Comparison of ENCODE assay signal across 7 cellular contexts in genomic region chr12:122730215-122731014, GRCh38. TPM values are rescaled to one million over a fixed set of nuclear protein-coding genes. Genes with fewer than 3 reads are reported as not detected.
A peak's percentile ranks its signal among the peaks of the same experiment; 100 is the strongest.
DNase-seq lines count a peak whose midpoint lies in the region; ATAC-seq and TF ChIP-seq lines count a peak whose summit lies in the region.

HCAR1 (minus strand) TSS chr12:122730844; CDS start chr12:122730339, 505 bp downstream.

- H3K23ac ChIP-seq in IMR-90 (ENCODE audit: low read depth, low read length): no peak within 1 kb of the TSS

- H3K4me2 ChIP-seq in IMR-90 (ENCODE audit: low read depth, low read length): no peak within 1 kb of the TSS

- no peak within 1 kb of the TSS for H2BK120ac ChIP-seq in IMR-90 (ENCODE audit: low read depth, low read length)

- TF ChIP-seq CTCF in IMR-90 (conservative IDR thresholded peaks at IDR 0.05; ENCODE audit: low read depth, low read length): no peak
- TF ChIP-seq CTCF in fibroblast of villous mesenchyme (IDR thresholded peaks at IDR 0.05; ENCODE audit: insufficient read depth, low read depth, low read length): peak; percentile 29
- TF ChIP-seq CTCF in GM13976 (IDR thresholded peaks at IDR 0.05; ENCODE audit: borderline replicate concordance, control extremely low read depth, extremely low read depth, insufficient read depth, missing control alignments): no peak
- no peak for TF ChIP-seq CTCF in GM10266 (IDR thresholded peaks at IDR 0.05; ENCODE audit: control insufficient read depth, insufficient read depth, low read depth, missing control alignments)

- H3K4me1 ChIP-seq in IMR-90 (ENCODE audit: control insufficient read depth, insufficient read depth, low read length): no peaks in the 10 kb centered on the region

- H2AK9ac ChIP-seq in IMR-90 (replicated peaks; ENCODE audit: low read depth, low read length, poor library complexity): no peak within 1 kb of the TSS

- 0 out of 2 replicates have a peak, but pooled peaks cover 2% of the 10 kb centered on the region for H3K9me3 ChIP-seq in IMR-90 (ENCODE audit: control insufficient read depth, insufficient read depth, low read length)

- no peaks in the 10 kb centered on the region for H3K79me1 ChIP-seq in IMR-90 (ENCODE audit: low read depth in 1 of 2, low read length in 2 of 2)

- in situ Hi-C loops in IMR-90 (cut with MboI; ENCODE audit: low sequenced_read_pairs) (no loop called here), GM13976 (cut with MboI; ENCODE audit: low sequenced_read_pairs, unreplicated experiment) (no loop called here)

- H3K14ac ChIP-seq in IMR-90 (replicated peaks; ENCODE audit: low read depth, low read length): no peak within 1 kb of the TSS; the same call in 1 of the 2 replicates

- H3K4me3 ChIP-seq in IMR-90 (ENCODE audit: insufficient read depth, low read depth, low read length) (no peak within 1 kb of the TSS), fibroblast of villous mesenchyme (ENCODE audit: low read depth, low read length) (peak within 1 kb of the TSS; percentile 48)

- peaks cover 30% of the 10 kb centered on the region for H3K27me3 ChIP-seq in IMR-90 (ENCODE audit: control insufficient read depth, insufficient read depth, low read length)

- WGBS in IMR-90 (ENCODE audit: extremely low coverage in 2 of 2, insufficient read length in 1 of 2), 2 experiments: 88% methylated on average over 12 of the region's 32 CpGs; no CpG with 5 or more reads in 1 of the 2 experiments

- H4K8ac ChIP-seq in IMR-90 (ENCODE audit: low read depth in 2 of 2, low read length in 2 of 2): no peak within 1 kb of the TSS

- H2AK5ac ChIP-seq in IMR-90 (ENCODE audit: low read depth, low read length): no peak within 1 kb of the TSS

- H3K9ac ChIP-seq in IMR-90 (ENCODE audit: low read depth, low read length): no peak within 1 kb of the TSS

- dilution Hi-C loops in IMR-90 (cut with HindIII; ENCODE audit: low sequenced_read_pairs, unreplicated experiment): no loop called here

- H3K56ac ChIP-seq in IMR-90 (ENCODE audit: extremely low read depth, insufficient read depth, low read length): no peak within 1 kb of the TSS

- H2BK20ac ChIP-seq in IMR-90 (ENCODE audit: low read depth, low read length): no peak within 1 kb of the TSS

- no peaks in the 10 kb centered on the region for H3K9me1 ChIP-seq in IMR-90 (ENCODE audit: insufficient read depth, low read length)

- no peak within 1 kb of the TSS for H4K91ac ChIP-seq in IMR-90 (ENCODE audit: insufficient read depth, low read depth, low read length)

- POLR2A ChIA-PET in IMR-90 (lab: Charles Lee; ENCODE audit: unreplicated experiment): no interaction called here

- no peaks in the 10 kb centered on the region for H4K20me1 ChIP-seq in IMR-90 (ENCODE audit: insufficient read depth, low read length)

- CTCF ChIA-PET in IMR-90 (lab: Yijun Ruan, JAX): no interaction called here

- intact Hi-C loops in IMR-90 (cut with micrococcal nuclease): no loop called here

- H3K36me3 ChIP-seq in IMR-90 (ENCODE audit: control insufficient read depth, insufficient read depth, low read length): no peaks in the 10 kb centered on the region

- no peak within 1 kb of the TSS for H4K5ac ChIP-seq in IMR-90 (ENCODE audit: low read depth, low read length)

- H3K27ac ChIP-seq in IMR-90 (ENCODE audit: insufficient read depth, low read length): no peak within 1 kb of the TSS

- BruUV-seq in IMR-90 (replicated peaks; lab: Mats Ljungman, UMichigan): no TSS peak

- peak within 1 kb of the TSS; percentile 48 for H2AFZ ChIP-seq in IMR-90 (replicated peaks; ENCODE audit: low read length, poor library complexity)

- no peak for ATAC-seq in IMR-90 (ENCODE audit: low read depth)

- H3K4ac ChIP-seq in IMR-90 (ENCODE audit: low read depth, low read length): no peak within 1 kb of the TSS

- no peak within 1 kb of the TSS for H2BK5ac ChIP-seq in IMR-90 (ENCODE audit: low read depth, low read length, poor library complexity, severe bottlenecking)

- TF ChIP-seq RAD21 in IMR-90 (IDR thresholded peaks at IDR 0.05; ENCODE audit: low read length): no peak

- TF ChIP-seq POLR2A in IMR-90 (IDR thresholded peaks at IDR 0.05; ENCODE audit: low read depth, low read length): no peak

- H2BK15ac ChIP-seq in IMR-90 (ENCODE audit: low read depth, low read length): no peak within 1 kb of the TSS

- no peak for DNase-seq in IMR-90
- DNase-seq in activated CD4-positive, alpha-beta T cell treated with anti-CD3 and anti-CD28 coated beads for 48 hours: peak; percentile 79
- DNase-seq in fibroblast of villous mesenchyme (ENCODE audit: low read depth): peak; percentile 57
- DNase-seq in stimulated activated CD4-positive, alpha-beta T cell treated with anti-CD3 and anti-CD28 coated beads, TNF-alpha, amount 100 ng/mL, for 48 hours (ENCODE audit: low read depth in 3 of 3): peak in 2 of 3 donors; percentile 48 to 52
- DNase-seq in NCI-H1694 treated with DMSO at 0.1 percent for 48 hours (lab: John Stamatoyannopoulos, UW): no peak
- no peak for DNase-seq in GM13976 (ENCODE audit: low spot score)
- DNase-seq in GM10266 (ENCODE audit: extremely low spot score): no peak

- H3K18ac ChIP-seq in IMR-90 (ENCODE audit: low read depth, low read length): no peak within 1 kb of the TSS

TF ChIP-seq in IMR-90, 13 proteins besides CTCF, POLR2A, EP300 and RAD21:
- TF ChIP-seq SMC3 (IDR thresholded peaks at IDR 0.05; ENCODE audit: low read depth, low read length) (no peak), RFX5 (IDR thresholded peaks at IDR 0.05; ENCODE audit: low read depth, low read length) (no peak), BHLHE40 (IDR thresholded peaks at IDR 0.05; ENCODE audit: low read depth, low read length) (no peak), MXI1 (IDR thresholded peaks at IDR 0.05; ENCODE audit: borderline replicate concordance, low read depth, low read length) (no peak), FOS (IDR thresholded peaks at IDR 0.05; ENCODE audit: low read depth, low read length) (no peak)
- TF ChIP-seq, protein P1, sequence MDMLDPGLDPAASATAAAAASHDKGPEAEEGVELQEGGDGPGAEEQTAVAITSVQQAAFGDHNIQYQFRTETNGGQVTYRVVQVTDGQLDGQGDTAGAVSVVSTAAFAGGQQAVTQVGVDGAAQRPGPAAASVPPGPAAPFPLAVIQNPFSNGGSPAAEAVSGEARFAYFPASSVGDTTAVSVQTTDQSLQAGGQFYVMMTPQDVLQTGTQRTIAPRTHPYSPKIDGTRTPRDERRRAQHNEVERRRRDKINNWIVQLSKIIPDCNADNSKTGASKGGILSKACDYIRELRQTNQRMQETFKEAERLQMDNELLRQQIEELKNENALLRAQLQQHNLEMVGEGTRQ (IDR thresholded peaks at IDR 0.05; ENCODE audit: low read depth, low read length): no peak

RNA-seq across cellular contexts. Expression of gene HCAR1, which starts in this region (rescaled TPM):
- total RNA-seq in IMR-90 (2012; rRNA removed) (under 0.01 TPM in 1 of 2 replicates, not detected in the other), fibroblast of villous mesenchyme (0.43 and 0.97 TPM in 2 replicates)
- polyA plus RNA-seq in IMR-90 (2012; rRNA removed): 0.03 TPM in 2 replicates
- 0.01 and 0.02 TPM in 2 replicates for polyA plus RNA-seq in IMR-90 (2012; cell fraction: cytosol; rRNA removed)
- 0.01 TPM in 1 of 2 replicates, not detected in the other for polyA plus RNA-seq in IMR-90 (2012; cell fraction: nucleus; rRNA removed; ENCODE audit: low replicate concordance)

Comparison
In these comparisons a context has a peak if more than half of its experiments do, and no peak if none do; other contexts are left out.
1. Peak in DNase-seq and H3K4me3 ChIP-seq in fibroblast of villous mesenchyme; RNA of the gene not detected or under 1 TPM.
2. DNase-seq: peak in activated CD4-positive, alpha-beta T cell treated with anti-CD3 and anti-CD28 coated beads for 48 hours (single experiment) and stimulated activated CD4-positive, alpha-beta T cell treated with anti-CD3 and anti-CD28 coated beads, TNF-alpha, amount 100 ng/mL, for 48 hours (2 of 3); none in IMR-90 (single experiment), NCI-H1694 treated with DMSO at 0.1 percent for 48 hours (single experiment), GM13976 (single experiment) and GM10266 (single experiment).